2 cellular contexts compared by ENCODE assay signal in the genomic region with DNA sequence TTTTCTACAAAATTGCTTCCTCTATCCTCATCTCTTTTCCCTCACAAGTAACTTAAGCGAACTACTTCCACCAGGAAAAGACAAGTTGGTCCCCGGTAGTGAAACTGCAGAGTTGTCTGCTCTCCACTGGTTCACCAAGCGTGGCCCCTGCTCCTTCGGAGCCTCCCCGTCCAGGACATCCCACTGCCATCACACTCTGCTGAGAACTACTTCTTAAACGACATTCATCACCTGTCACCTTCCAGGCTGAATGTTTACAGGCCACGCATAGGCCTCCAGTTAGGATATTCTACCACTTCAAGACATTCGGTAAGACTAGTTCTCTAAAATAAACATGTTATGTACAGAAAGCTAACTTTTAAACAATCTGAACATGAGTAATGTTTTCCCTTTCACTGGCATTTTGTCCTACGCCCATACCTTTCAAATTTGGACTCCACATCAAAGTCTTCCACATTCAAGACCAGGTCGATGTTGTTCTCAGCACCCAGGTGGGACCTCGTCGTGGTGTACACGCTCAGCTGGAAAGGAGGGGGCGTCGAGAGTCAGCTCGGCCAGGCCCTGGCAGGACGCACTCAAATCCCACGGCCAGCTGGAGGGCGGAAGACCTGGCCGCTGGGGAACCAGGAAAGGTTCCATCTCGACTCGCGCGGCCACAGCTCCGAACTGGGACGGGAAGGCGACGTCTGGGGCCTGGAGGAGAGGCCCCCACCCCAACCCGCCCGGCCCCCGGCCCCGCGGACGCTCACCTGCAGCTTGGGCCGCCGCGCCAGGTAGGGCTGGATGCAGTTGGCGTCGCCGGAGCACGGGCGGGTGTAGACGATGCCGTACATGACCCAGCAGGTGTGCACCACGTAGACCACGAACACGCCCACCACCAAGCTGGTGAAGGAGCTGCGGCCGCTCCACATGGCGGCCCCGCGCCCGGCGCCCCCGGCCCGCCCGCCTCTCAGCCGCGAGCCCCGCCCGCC.
TF ChIP-seq lines count a peak whose summit lies in the region.

No MANE protein-coding gene starts in this region.

TF ChIP-seq in GM12878, 131 proteins besides CTCF, POLR2A, EP300 and RAD21:
- TF ChIP-seq CREB1 (IDR thresholded peaks at IDR 0.05; ENCODE audit: low read depth) = no peak
- TF ChIP-seq, protein P1, sequence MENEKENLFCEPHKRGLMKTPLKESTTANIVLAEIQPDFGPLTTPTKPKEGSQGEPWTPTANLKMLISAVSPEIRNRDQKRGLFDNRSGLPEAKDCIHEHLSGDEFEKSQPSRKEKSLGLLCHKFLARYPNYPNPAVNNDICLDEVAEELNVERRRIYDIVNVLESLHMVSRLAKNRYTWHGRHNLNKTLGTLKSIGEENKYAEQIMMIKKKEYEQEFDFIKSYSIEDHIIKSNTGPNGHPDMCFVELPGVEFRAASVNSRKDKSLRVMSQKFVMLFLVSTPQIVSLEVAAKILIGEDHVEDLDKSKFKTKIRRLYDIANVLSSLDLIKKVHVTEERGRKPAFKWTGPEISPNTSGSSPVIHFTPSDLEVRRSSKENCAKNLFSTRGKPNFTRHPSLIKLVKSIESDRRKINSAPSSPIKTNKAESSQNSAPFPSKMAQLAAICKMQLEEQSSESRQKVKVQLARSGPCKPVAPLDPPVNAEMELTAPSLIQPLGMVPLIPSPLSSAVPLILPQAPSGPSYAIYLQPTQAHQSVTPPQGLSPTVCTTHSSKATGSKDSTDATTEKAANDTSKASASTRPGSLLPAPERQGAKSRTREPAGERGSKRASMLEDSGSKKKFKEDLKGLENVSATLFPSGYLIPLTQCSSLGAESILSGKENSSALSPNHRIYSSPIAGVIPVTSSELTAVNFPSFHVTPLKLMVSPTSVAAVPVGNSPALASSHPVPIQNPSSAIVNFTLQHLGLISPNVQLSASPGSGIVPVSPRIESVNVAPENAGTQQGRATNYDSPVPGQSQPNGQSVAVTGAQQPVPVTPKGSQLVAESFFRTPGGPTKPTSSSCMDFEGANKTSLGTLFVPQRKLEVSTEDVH (IDR thresholded peaks at IDR 0.05; ENCODE audit: low read depth, partially characterized antibody) = no peak
- TF ChIP-seq ATF7 (IDR thresholded peaks at IDR 0.05; ENCODE audit: low read depth) = no peak
- no peak for TF ChIP-seq HDAC6 (IDR thresholded peaks at IDR 0.05; ENCODE audit: unreplicated experiment)
- TF ChIP-seq, protein P2, sequence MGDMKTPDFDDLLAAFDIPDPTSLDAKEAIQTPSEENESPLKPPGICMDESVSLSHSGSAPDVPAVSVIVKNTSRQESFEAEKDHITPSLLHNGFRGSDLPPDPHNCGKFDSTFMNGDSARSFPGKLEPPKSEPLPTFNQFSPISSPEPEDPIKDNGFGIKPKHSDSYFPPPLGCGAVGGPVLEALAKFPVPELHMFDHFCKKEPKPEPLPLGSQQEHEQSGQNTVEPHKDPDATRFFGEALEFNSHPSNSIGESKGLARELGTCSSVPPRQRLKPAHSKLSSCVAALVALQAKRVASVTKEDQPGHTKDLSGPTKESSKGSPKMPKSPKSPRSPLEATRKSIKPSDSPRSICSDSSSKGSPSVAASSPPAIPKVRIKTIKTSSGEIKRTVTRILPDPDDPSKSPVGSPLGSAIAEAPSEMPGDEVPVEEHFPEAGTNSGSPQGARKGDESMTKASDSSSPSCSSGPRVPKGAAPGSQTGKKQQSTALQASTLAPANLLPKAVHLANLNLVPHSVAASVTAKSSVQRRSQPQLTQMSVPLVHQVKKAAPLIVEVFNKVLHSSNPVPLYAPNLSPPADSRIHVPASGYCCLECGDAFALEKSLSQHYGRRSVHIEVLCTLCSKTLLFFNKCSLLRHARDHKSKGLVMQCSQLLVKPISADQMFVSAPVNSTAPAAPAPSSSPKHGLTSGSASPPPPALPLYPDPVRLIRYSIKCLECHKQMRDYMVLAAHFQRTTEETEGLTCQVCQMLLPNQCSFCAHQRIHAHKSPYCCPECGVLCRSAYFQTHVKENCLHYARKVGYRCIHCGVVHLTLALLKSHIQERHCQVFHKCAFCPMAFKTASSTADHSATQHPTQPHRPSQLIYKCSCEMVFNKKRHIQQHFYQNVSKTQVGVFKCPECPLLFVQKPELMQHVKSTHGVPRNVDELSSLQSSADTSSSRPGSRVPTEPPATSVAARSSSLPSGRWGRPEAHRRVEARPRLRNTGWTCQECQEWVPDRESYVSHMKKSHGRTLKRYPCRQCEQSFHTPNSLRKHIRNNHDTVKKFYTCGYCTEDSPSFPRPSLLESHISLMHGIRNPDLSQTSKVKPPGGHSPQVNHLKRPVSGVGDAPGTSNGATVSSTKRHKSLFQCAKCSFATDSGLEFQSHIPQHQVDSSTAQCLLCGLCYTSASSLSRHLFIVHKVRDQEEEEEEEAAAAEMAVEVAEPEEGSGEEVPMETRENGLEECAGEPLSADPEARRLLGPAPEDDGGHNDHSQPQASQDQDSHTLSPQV (IDR thresholded peaks at IDR 0.05) = no peak
- TF ChIP-seq TCF12 (IDR thresholded peaks at IDR 0.05; ENCODE audit: low read depth, low read length) = 0 out of 2 replicates have a peak, but pooled peaks have one; percentile 1
- TF ChIP-seq EGR1 (IDR thresholded peaks at IDR 0.05; ENCODE audit: borderline replicate concordance in 1 of 2, low read depth in 2 of 2, low read length in 2 of 2) = 0 out of 3 replicates have a peak, but pooled peaks of 1 of the 2 experiments have one; percentile 25
- TF ChIP-seq, protein P3, sequence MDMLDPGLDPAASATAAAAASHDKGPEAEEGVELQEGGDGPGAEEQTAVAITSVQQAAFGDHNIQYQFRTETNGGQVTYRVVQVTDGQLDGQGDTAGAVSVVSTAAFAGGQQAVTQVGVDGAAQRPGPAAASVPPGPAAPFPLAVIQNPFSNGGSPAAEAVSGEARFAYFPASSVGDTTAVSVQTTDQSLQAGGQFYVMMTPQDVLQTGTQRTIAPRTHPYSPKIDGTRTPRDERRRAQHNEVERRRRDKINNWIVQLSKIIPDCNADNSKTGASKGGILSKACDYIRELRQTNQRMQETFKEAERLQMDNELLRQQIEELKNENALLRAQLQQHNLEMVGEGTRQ (IDR thresholded peaks at IDR 0.05; ENCODE audit: borderline replicate concordance, low read depth, low read length) = no peak
- TF ChIP-seq MEF2A (IDR thresholded peaks at IDR 0.05; ENCODE audit: insufficient read depth, low read depth, low read length) = no peak
- TF ChIP-seq, protein P4, sequence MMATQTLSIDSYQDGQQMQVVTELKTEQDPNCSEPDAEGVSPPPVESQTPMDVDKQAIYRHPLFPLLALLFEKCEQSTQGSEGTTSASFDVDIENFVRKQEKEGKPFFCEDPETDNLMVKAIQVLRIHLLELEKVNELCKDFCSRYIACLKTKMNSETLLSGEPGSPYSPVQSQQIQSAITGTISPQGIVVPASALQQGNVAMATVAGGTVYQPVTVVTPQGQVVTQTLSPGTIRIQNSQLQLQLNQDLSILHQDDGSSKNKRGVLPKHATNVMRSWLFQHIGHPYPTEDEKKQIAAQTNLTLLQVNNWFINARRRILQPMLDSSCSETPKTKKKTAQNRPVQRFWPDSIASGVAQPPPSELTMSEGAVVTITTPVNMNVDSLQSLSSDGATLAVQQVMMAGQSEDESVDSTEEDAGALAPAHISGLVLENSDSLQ (IDR thresholded peaks at IDR 0.05) = 0 out of 2 replicates have a peak, but pooled peaks have one; percentile 19
- TF ChIP-seq IRF4 (IDR thresholded peaks at IDR 0.05; ENCODE audit: low read depth, low read length) = no peak
- no peak; the same call in 1 of the 2 replicates for TF ChIP-seq SIN3A (IDR thresholded peaks at IDR 0.05; ENCODE audit: low read depth, low read length)
- no peak for TF ChIP-seq PAX5 (IDR thresholded peaks at IDR 0.05; ENCODE audit: borderline replicate concordance, low read depth, low read length)
- TF ChIP-seq SP1 (IDR thresholded peaks at IDR 0.05; ENCODE audit: low read depth, low read length) = no peak
- no peak for TF ChIP-seq EZH2 (IDR thresholded peaks at IDR 0.05; ENCODE audit: borderline replicate concordance, control insufficient read depth, low read depth, low read length)
- TF ChIP-seq CBX3 (IDR thresholded peaks at IDR 0.05; ENCODE audit: borderline replicate concordance, low read depth) = no peak

TF ChIP-seq in liver, 16 proteins besides CTCF, POLR2A, EP300 and RAD21:
- TF ChIP-seq FOXA1 (IDR thresholded peaks at IDR 0.05) (no peak), HNF4G (IDR thresholded peaks at IDR 0.05) (no peak), SP1 (IDR thresholded peaks at IDR 0.05) (no peak), NR2F2 (IDR thresholded peaks at IDR 0.05) (no peak), GABPA (IDR thresholded peaks at IDR 0.05 in 1 of 2, conservative IDR thresholded peaks at IDR 0.05 in 1 of 2) (no peak), TAF1 (conservative IDR thresholded peaks at IDR 0.05) (no peak), HNF4A (conservative IDR thresholded peaks at IDR 0.05) (no peak), YY1 (IDR thresholded peaks at IDR 0.05) (no peak), RXRA (IDR thresholded peaks at IDR 0.05) (no peak), EGR1 (IDR thresholded peaks at IDR 0.05; ENCODE audit: low read depth in 2 of 2) (no peak), JUND (IDR thresholded peaks at IDR 0.05) (no peak)
- TF ChIP-seq, protein P5, sequence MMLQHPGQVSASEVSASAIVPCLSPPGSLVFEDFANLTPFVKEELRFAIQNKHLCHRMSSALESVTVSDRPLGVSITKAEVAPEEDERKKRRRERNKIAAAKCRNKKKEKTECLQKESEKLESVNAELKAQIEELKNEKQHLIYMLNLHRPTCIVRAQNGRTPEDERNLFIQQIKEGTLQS (IDR thresholded peaks at IDR 0.05) = no peak
- TF ChIP-seq, protein P6, sequence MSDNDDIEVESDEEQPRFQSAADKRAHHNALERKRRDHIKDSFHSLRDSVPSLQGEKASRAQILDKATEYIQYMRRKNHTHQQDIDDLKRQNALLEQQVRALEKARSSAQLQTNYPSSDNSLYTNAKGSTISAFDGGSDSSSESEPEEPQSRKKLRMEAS (IDR thresholded peaks at IDR 0.05) = no peak
- TF ChIP-seq, protein P7, sequence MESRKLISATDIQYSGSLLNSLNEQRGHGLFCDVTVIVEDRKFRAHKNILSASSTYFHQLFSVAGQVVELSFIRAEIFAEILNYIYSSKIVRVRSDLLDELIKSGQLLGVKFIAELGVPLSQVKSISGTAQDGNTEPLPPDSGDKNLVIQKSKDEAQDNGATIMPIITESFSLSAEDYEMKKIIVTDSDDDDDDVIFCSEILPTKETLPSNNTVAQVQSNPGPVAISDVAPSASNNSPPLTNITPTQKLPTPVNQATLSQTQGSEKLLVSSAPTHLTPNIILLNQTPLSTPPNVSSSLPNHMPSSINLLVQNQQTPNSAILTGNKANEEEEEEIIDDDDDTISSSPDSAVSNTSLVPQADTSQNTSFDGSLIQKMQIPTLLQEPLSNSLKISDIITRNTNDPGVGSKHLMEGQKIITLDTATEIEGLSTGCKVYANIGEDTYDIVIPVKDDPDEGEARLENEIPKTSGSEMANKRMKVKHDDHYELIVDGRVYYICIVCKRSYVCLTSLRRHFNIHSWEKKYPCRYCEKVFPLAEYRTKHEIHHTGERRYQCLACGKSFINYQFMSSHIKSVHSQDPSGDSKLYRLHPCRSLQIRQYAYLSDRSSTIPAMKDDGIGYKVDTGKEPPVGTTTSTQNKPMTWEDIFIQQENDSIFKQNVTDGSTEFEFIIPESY (IDR thresholded peaks at IDR 0.05) = no peak
- TF ChIP-seq, protein P8, sequence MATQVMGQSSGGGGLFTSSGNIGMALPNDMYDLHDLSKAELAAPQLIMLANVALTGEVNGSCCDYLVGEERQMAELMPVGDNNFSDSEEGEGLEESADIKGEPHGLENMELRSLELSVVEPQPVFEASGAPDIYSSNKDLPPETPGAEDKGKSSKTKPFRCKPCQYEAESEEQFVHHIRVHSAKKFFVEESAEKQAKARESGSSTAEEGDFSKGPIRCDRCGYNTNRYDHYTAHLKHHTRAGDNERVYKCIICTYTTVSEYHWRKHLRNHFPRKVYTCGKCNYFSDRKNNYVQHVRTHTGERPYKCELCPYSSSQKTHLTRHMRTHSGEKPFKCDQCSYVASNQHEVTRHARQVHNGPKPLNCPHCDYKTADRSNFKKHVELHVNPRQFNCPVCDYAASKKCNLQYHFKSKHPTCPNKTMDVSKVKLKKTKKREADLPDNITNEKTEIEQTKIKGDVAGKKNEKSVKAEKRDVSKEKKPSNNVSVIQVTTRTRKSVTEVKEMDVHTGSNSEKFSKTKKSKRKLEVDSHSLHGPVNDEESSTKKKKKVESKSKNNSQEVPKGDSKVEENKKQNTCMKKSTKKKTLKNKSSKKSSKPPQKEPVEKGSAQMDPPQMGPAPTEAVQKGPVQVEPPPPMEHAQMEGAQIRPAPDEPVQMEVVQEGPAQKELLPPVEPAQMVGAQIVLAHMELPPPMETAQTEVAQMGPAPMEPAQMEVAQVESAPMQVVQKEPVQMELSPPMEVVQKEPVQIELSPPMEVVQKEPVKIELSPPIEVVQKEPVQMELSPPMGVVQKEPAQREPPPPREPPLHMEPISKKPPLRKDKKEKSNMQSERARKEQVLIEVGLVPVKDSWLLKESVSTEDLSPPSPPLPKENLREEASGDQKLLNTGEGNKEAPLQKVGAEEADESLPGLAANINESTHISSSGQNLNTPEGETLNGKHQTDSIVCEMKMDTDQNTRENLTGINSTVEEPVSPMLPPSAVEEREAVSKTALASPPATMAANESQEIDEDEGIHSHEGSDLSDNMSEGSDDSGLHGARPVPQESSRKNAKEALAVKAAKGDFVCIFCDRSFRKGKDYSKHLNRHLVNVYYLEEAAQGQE (IDR thresholded peaks at IDR 0.05) = no peak
